In genomic region chr6:143193571-143194094, GRCh38 we compare ENCODE assay signal across 31 cellular contexts.
"Had no signal": no experiment of that assay in that cellular context is flagged by ENCODE, and none has a peak within 500 bp of the region (broad histone marks: within the 10 kb centered on the region; RNA-seq: fewer than 3 reads in every experiment).

No MANE protein-coding gene starts in this region.

- H3K9me3 ChIP-seq: ovary, psoas muscle, spleen, suprapubic skin, testis, tibial artery, transverse colon, upper lobe of right lung, uterus had no signal

- H3K27me3 ChIP-seq: neural progenitor cell, ovary, spleen, suprapubic skin, testis, tibial artery, transverse colon, upper lobe of right lung, uterus had no signal

- H3K27me3 Mint-ChIP-seq: progenitor cell of endocrine pancreas; stimulated activated memory B cell treated with anti-CD40 and anti-IgM and Interleukin-4, amounts not matched to agents 10 μg/mL and 1 μg/mL and 100 μg/mL, for 72 hours; stimulated activated naive CD8-positive, alpha-beta T cell treated with anti-CD3 and anti-CD28 coated beads, Interleukin-15, amount 100 ng/mL, for 72 hours; type B pancreatic cell had no signal

- H3K36me3 Mint-ChIP-seq: natural killer cell, neural progenitor cell had no signal

- H3K4me1 Mint-ChIP-seq: natural killer cell; stimulated activated memory B cell treated with anti-CD40 and anti-IgM and Interleukin-4, amounts not matched to agents 10 μg/mL and 1 μg/mL and 100 μg/mL, for 72 hours had no signal

- H3K36me3 ChIP-seq: neural progenitor cell, ovary, suprapubic skin, tibial artery, upper lobe of right lung, uterus had no signal

- H3K27ac ChIP-seq: neural progenitor cell, ovary, parathyroid adenoma, psoas muscle, skin epidermis, spleen, suprapubic skin, testis, tibial artery, transverse colon, upper lobe of right lung, uterus had no signal

- H3K4me3 Mint-ChIP-seq: natural killer cell; nephron; neural progenitor cell; stimulated activated memory B cell treated with anti-CD40 and anti-IgM and Interleukin-4, amounts not matched to agents 10 μg/mL and 1 μg/mL and 100 μg/mL, for 72 hours; stimulated activated naive CD8-positive, alpha-beta T cell treated with anti-CD3 and anti-CD28 coated beads, Interleukin-15, amount 100 ng/mL, for 72 hours; type B pancreatic cell had no signal

- H3K4me3 ChIP-seq: neural progenitor cell, ovary, psoas muscle, skin epidermis, smooth muscle cell, spleen, suprapubic skin, testis, tibial artery, transverse colon, upper lobe of right lung, uterus had no signal

- ATAC-seq: natural killer cell; psoas muscle; right cardiac atrium; sciatic nerve; stimulated activated memory B cell treated with anti-CD40 and anti-IgM and Interleukin-4, amounts not matched to agents 10 μg/mL and 1 μg/mL and 100 μg/mL, for 72 hours; stimulated activated naive CD8-positive, alpha-beta T cell treated with anti-CD3 and anti-CD28 coated beads, Interleukin-15, amount 100 ng/mL, for 72 hours; stimulated activated naive CD8-positive, alpha-beta T cell treated with anti-CD3 and anti-CD28 coated beads, Interleukin-15, Interleukin-2, amounts not matched to agents 100 U/mL and 50 U/mL, for 24 hours; upper lobe of right lung had no signal

- H3K79me2 ChIP-seq: parathyroid adenoma had no signal

- H3K9me3 Mint-ChIP-seq: natural killer cell; nephron; neural progenitor cell; stimulated activated memory B cell treated with anti-CD40 and anti-IgM and Interleukin-4, amounts not matched to agents 10 μg/mL and 1 μg/mL and 100 μg/mL, for 72 hours; type B pancreatic cell had no signal

- DNase-seq: natural killer cell; occipital lobe; ovary; posterior cingulate gyrus; psoas muscle; spleen; stimulated activated CD4-positive, alpha-beta T cell treated with anti-CD3 and anti-CD28 coated beads, Interleukin-12 subunit alpha, Interleukin-12 subunit beta, amount 100 ng/mL, for 4 hours; stimulated activated CD4-positive, alpha-beta T cell treated with anti-CD3 and anti-CD28 coated beads, Interleukin-1b, Interleukin-23, amount 100 ng/mL, for 48 hours; stimulated activated CD4-positive, alpha-beta T cell treated with anti-CD3 and anti-CD28 coated beads, Interleukin-4, amount 100 ng/mL, for 1 hour; stimulated activated CD4-positive, alpha-beta T cell treated with anti-CD3 and anti-CD28 coated beads, Interleukin-4, amount 100 ng/mL, for 4 hours; stimulated activated CD8-positive, alpha-beta memory T cell treated with anti-CD3 and anti-CD28 coated beads, Interleukin-4, amount 100 ng/mL, for 48 hours; stimulated activated naive CD4-positive, alpha-beta T cell; stimulated activated naive CD8-positive, alpha-beta T cell treated with anti-CD3 and anti-CD28 coated beads, Interleukin-15, amount 100 ng/mL, for 72 hours; stimulated activated naive CD8-positive, alpha-beta T cell treated with anti-CD3 and anti-CD28 coated beads, Interleukin-15, Interleukin-2, amounts not matched to agents 100 U/mL and 50 U/mL, for 24 hours; substantia nigra; testis; tibial artery; transverse colon; upper lobe of right lung; uterus had no signal

- H3K27ac Mint-ChIP-seq: natural killer cell; nephron; neural progenitor cell; stimulated activated memory B cell treated with anti-CD40 and anti-IgM and Interleukin-4, amounts not matched to agents 10 μg/mL and 1 μg/mL and 100 μg/mL, for 72 hours; stimulated activated naive CD8-positive, alpha-beta T cell treated with anti-CD3 and anti-CD28 coated beads, Interleukin-15, amount 100 ng/mL, for 72 hours; type B pancreatic cell had no signal

- H3K9ac ChIP-seq: neural progenitor cell, parathyroid adenoma had no signal

- H2AFZ ChIP-seq: neural progenitor cell, parathyroid adenoma had no signal

- H3K4me1 ChIP-seq: neural progenitor cell, psoas muscle, suprapubic skin, testis, transverse colon, upper lobe of right lung, uterus had no signal

- H3K4me2 ChIP-seq: neural progenitor cell, smooth muscle cell had no signal
